Comparison of ENCODE assay signal across 11 cellular contexts in the genomic region with DNA sequence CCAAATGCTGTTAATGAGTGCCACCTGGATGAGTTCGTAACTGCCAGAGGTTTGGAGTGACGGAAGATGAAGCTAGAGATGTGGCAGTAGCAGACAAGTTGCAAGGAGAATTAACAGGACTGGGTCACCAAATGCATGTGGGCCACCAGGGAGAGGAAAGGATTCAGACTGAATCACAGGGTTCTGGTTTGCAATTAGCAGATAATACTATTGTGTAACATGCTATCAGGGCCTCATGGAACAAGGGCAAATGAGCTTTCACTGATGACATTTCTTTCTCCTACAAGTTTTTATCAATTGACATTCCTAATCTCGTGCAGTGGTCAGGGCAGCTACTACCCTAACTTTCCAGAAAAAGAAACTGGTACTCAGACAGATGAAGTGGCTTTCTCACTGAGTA. TPM values are rescaled to one million over a fixed set of nuclear protein-coding genes. Genes with fewer than 3 reads are reported as not detected.
DNase-seq lines count a peak whose midpoint lies in the region; ATAC-seq and TF ChIP-seq lines count a peak whose summit lies in the region.
"Had no signal": no experiment of that assay in that cellular context is flagged by ENCODE, and none has a peak within 500 bp of the region (broad histone marks: within the 10 kb centered on the region; RNA-seq: fewer than 3 reads in every experiment).

No MANE protein-coding gene starts in this region.

- H3K27ac ChIP-seq in BLaER1 treated with 17β-estradiol and CSF1 and Interleukin-3, amounts not matched to agents 10 nM and 100 nM: peak overlapping the region in 9 of 11 experiments; percentile 3 to 95 (median 88); a peak in 17 of 22 replicates
- peak overlapping the region; percentile 84 for H3K27ac ChIP-seq in RWPE2 (ENCODE audit: poor library complexity, severe bottlenecking)
- H3K27ac ChIP-seq in esophagus muscularis mucosa (replicated peaks in 1 of 4): peak overlapping the region; percentile 75 to 86 (median 84)
- H3K27ac ChIP-seq in parathyroid adenoma: peak overlapping the region; percentile 86
- H3K27ac ChIP-seq: C4-2B had no signal

- H3K9ac ChIP-seq in BLaER1 treated with 17β-estradiol and CSF1 and Interleukin-3, amounts not matched to agents 10 nM and 100 nM: peak overlapping the region in 2 of 11 experiments; percentile 4 to 7; a peak in 2 of 22 replicates
- H3K9ac ChIP-seq in parathyroid adenoma: no peak overlapping the region

- H4K20me1 ChIP-seq in BLaER1 treated with 17β-estradiol and CSF1 and Interleukin-3, amounts not matched to agents 10 nM and 100 nM: 0 out of 22 replicates have a peak, but pooled peaks cover 0 to 5% (median 0%) of the 10 kb centered on the region in 11 experiments

- no peak overlapping the region for H2AFZ ChIP-seq in parathyroid adenoma

- H3K4me2 ChIP-seq in BLaER1 treated with 17β-estradiol and CSF1 and Interleukin-3, amounts not matched to agents 10 nM and 100 nM: peak overlapping the region; percentile 20 to 90 (median 72); a peak in 21 of 22 replicates
- H3K4me2 ChIP-seq in parathyroid adenoma (ENCODE audit: low read length): peak overlapping the region; percentile 26

- ATAC-seq in RWPE2 (ENCODE audit: low read depth): no peak

- DNase-seq in RWPE2 (ENCODE audit: low spot score): no peak
- DNase-seq in esophagus muscularis mucosa (ENCODE audit: extremely low spot score): no peak
- DNase-seq in effector CD8-positive, alpha-beta T cell (lab: John Stamatoyannopoulos, UW): no peak
- no peak for DNase-seq in NCI-H2171 treated with DMSO at 0.1 percent for 48 hours (lab: John Stamatoyannopoulos, UW)
- no peak for DNase-seq in NCI-H1436 treated with DMSO at 0.1 percent for 48 hours (lab: John Stamatoyannopoulos, UW)
- no peak for DNase-seq in DMS53 treated with DMSO at 0.1 percent for 48 hours (lab: John Stamatoyannopoulos, UW; ENCODE audit: unreplicated experiment)
- DNase-seq: hippocampal formation, KBM-7 had no signal

- intact Hi-C loops in esophagus muscularis mucosa (cut with DNase I): no loop called here

- peaks cover 94 to 100% (median 100%) of the 10 kb centered on the region in 11 experiments for H3K27me3 ChIP-seq in BLaER1 treated with 17β-estradiol and CSF1 and Interleukin-3, amounts not matched to agents 10 nM and 100 nM
- H3K27me3 ChIP-seq in RWPE2 (ENCODE audit: insufficient read depth, poor library complexity, severe bottlenecking) (no peaks in the 10 kb centered on the region), esophagus muscularis mucosa (no peaks in the 10 kb centered on the region), parathyroid adenoma (ENCODE audit: control insufficient read depth, insufficient read depth, low read length) (no peaks in the 10 kb centered on the region)

- no peaks in the 10 kb centered on the region for H3K79me2 ChIP-seq in parathyroid adenoma

- peaks cover 49 to 100% (median 96%) of the 10 kb centered on the region in 10 experiments for H3K4me1 ChIP-seq in BLaER1 treated with 17β-estradiol and CSF1 and Interleukin-3, amounts not matched to agents 10 nM and 100 nM
- peaks cover 67% of the 10 kb centered on the region for H3K4me1 ChIP-seq in RWPE2 (ENCODE audit: insufficient read depth, poor library complexity, severe bottlenecking)
- peaks cover 82 to 96% (median 90%) of the 10 kb centered on the region in 4 donors for H3K4me1 ChIP-seq in esophagus muscularis mucosa
- peaks cover 30% of the 10 kb centered on the region for H3K4me1 ChIP-seq in parathyroid adenoma

- 66% methylated on average over 3 of the region's 3 CpGs for WGBS in esophagus muscularis mucosa

- no peak overlapping the region for H3K4me3 ChIP-seq in BLaER1 treated with 17β-estradiol and CSF1 and Interleukin-3, amounts not matched to agents 10 nM and 100 nM
- H3K4me3 ChIP-seq in RWPE2 (ENCODE audit: severe bottlenecking): no peak overlapping the region
- H3K4me3 ChIP-seq in esophagus muscularis mucosa: no peak overlapping the region
- H3K4me3 ChIP-seq in parathyroid adenoma (ENCODE audit: low read depth, low read length): no peak overlapping the region

- no peak for TF ChIP-seq POLR2A in esophagus muscularis mucosa (IDR thresholded peaks at IDR 0.05; ENCODE audit: low read depth)

- TF ChIP-seq EP300 in esophagus muscularis mucosa (IDR thresholded peaks at IDR 0.05): no peak

- peaks cover 0 to 11% (median 0%) of the 10 kb centered on the region in 11 experiments; a peak in 1 of 22 replicates for H3K36me3 ChIP-seq in BLaER1 treated with 17β-estradiol and CSF1 and Interleukin-3, amounts not matched to agents 10 nM and 100 nM
- H3K36me3 ChIP-seq in RWPE2 (ENCODE audit: low read depth) (no peaks in the 10 kb centered on the region), esophagus muscularis mucosa (no peaks in the 10 kb centered on the region), parathyroid adenoma (ENCODE audit: control insufficient read depth, insufficient read depth, low read length) (no peaks in the 10 kb centered on the region)

- TF ChIP-seq CTCF in RWPE2 (IDR thresholded peaks at IDR 0.05; ENCODE audit: poor library complexity, severe bottlenecking): no peak
- no peak for TF ChIP-seq CTCF in esophagus muscularis mucosa (IDR thresholded peaks at IDR 0.05)
- TF ChIP-seq CTCF in parathyroid adenoma (IDR thresholded peaks at IDR 0.05): no peak

- H3K9me3 ChIP-seq in BLaER1 treated with 17β-estradiol and CSF1 and Interleukin-3, amounts not matched to agents 10 nM and 100 nM (replicated peaks in 1 of 11): no peaks in the 10 kb centered on the region; a peak in 1 of 22 replicates
- H3K9me3 ChIP-seq in RWPE2 (ENCODE audit: severe bottlenecking) (no peaks in the 10 kb centered on the region), esophagus muscularis mucosa (no peaks in the 10 kb centered on the region), parathyroid adenoma (ENCODE audit: control insufficient read depth, low read length) (no peaks in the 10 kb centered on the region)

RNA-seq across cellular contexts. Expression of gene GAB3, which starts 21.4 kb away (rescaled TPM):
- 1 to 10 TPM; 3.9 to 7.3 (median 5.2) TPM for total RNA-seq in esophagus muscularis mucosa

RNA-seq across cellular contexts. Expression of gene DKC1, which starts 33.2 kb away (rescaled TPM):
- total RNA-seq in esophagus muscularis mucosa: 10 to 100 TPM; 18.3 to 29.9 (median 24.9) TPM
